ENCODE assay signal across 9 cellular contexts in genomic region chr12:118981285-118982201, GRCh38. TPM values are rescaled to one million over a fixed set of nuclear protein-coding genes. Genes with fewer than 3 reads are reported as not detected.
DNase-seq lines count a peak whose midpoint lies in the region; ATAC-seq and TF ChIP-seq lines count a peak whose summit lies in the region.
"Had no signal": no experiment of that assay in that cellular context is flagged by ENCODE, and none has a peak within 500 bp of the region (broad histone marks: within the 10 kb centered on the region; RNA-seq: fewer than 3 reads in every experiment).

SRRM4 (plus strand) TSS chr12:118981541; CDS start chr12:118981883, 342 bp downstream.

- H3K9me3 Mint-ChIP-seq in glutamatergic neuron (ENCODE audit: unreplicated experiment), result peaks cover 15% of the 10 kb centered on the region
- no peaks in the 10 kb centered on the region for H3K9me3 Mint-ChIP-seq in progenitor cell of endocrine pancreas (ENCODE audit: low read depth)
- no peaks in the 10 kb centered on the region for H3K9me3 Mint-ChIP-seq in natural killer cell

- H3K9me3 ChIP-seq in HUES64 (ENCODE audit: insufficient read depth, low read depth, low read length) (no peaks in the 10 kb centered on the region), vagina (no peaks in the 10 kb centered on the region)
- H3K9me3 ChIP-seq: gastroesophageal sphincter had no signal

- H3K36me3 Mint-ChIP-seq in glutamatergic neuron (ENCODE audit: unreplicated experiment) (no peaks in the 10 kb centered on the region), progenitor cell of endocrine pancreas (ENCODE audit: insufficient read depth) (no peaks in the 10 kb centered on the region), natural killer cell (no peaks in the 10 kb centered on the region)

- H3K9ac ChIP-seq in HUES64 (ENCODE audit: low read depth, low read length), result peak within 1 kb of the TSS; percentile 64; the same call in 1 of the 2 replicates

- H3K4me3 Mint-ChIP-seq in glutamatergic neuron (ENCODE audit: unreplicated experiment) (peak within 1 kb of the TSS; percentile 91), progenitor cell of endocrine pancreas (ENCODE audit: low read depth) (peak within 1 kb of the TSS; percentile 67), natural killer cell (no peak within 1 kb of the TSS)

- ATAC-seq in HG02588 (IDR thresholded peaks at IDR 0.05; ENCODE audit: unreplicated experiment) (no peak), natural killer cell (no peak)
- ATAC-seq: gastroesophageal sphincter had no signal

- H3K4me3 ChIP-seq in HUES64 (ENCODE audit: low read length), result peak within 1 kb of the TSS; percentile 92
- no peak within 1 kb of the TSS for H3K4me3 ChIP-seq in vagina

- H3K27me3 ChIP-seq in HUES64 (ENCODE audit: insufficient read depth, low read length), result peaks cover 29% of the 10 kb centered on the region
- no peaks in the 10 kb centered on the region for H3K27me3 ChIP-seq in vagina

- H3K36me3 ChIP-seq in HUES64 (ENCODE audit: insufficient read depth, low read length) (no peaks in the 10 kb centered on the region), vagina (no peaks in the 10 kb centered on the region)
- H3K36me3 ChIP-seq: gastroesophageal sphincter had no signal

- H3K27ac ChIP-seq in HUES64 (ENCODE audit: low read depth, low read length) (peak within 1 kb of the TSS; percentile 63; the same call in 1 of the 2 replicates), vagina (no peak within 1 kb of the TSS)
- H3K27ac ChIP-seq: gastroesophageal sphincter had no signal

- H3K27ac Mint-ChIP-seq in glutamatergic neuron (ENCODE audit: unreplicated experiment), result peak within 1 kb of the TSS; percentile 98
- H3K27ac Mint-ChIP-seq in progenitor cell of endocrine pancreas, result no peak within 1 kb of the TSS
- H3K27ac Mint-ChIP-seq in natural killer cell, result no peak within 1 kb of the TSS

- WGBS in HUES64, result under 1% methylated on average over 62 of the region's 64 CpGs

- TF ChIP-seq CTCF in glutamatergic neuron (IDR thresholded peaks at IDR 0.05; ENCODE audit: partially characterized antibody, unreplicated experiment), result no peak
- TF ChIP-seq CTCF in progenitor cell of endocrine pancreas (IDR thresholded peaks at IDR 0.05; ENCODE audit: unreplicated experiment), result no peak
- TF ChIP-seq CTCF in vagina (IDR thresholded peaks at IDR 0.05), result no peak
- TF ChIP-seq CTCF in natural killer cell (IDR thresholded peaks at IDR 0.05), result no peak

- intact Hi-C loops in vagina (cut with DNase I) (no loop called here), natural killer cell (cut with micrococcal nuclease) (no loop called here)

- TF ChIP-seq POLR2A in vagina (IDR thresholded peaks at IDR 0.05), result no peak

- H3K4me1 ChIP-seq in HUES64 (ENCODE audit: insufficient read depth, low read length) (peaks cover 12% of the 10 kb centered on the region; the same call in 1 of the 2 replicates), vagina (no peaks in the 10 kb centered on the region)

- H3K4me1 Mint-ChIP-seq in glutamatergic neuron (ENCODE audit: low read depth, unreplicated experiment) (peaks cover 17% of the 10 kb centered on the region), progenitor cell of endocrine pancreas (ENCODE audit: low read depth) (peaks cover 4% of the 10 kb centered on the region), natural killer cell (no peaks in the 10 kb centered on the region)

- DNase-seq in NCI-H524 treated with DMSO at 0.1 percent for 48 hours (lab: John Stamatoyannopoulos, UW), result peak; percentile 68
- DNase-seq in glutamatergic neuron, result peak; percentile 97
- DNase-seq in progenitor cell of endocrine pancreas (ENCODE audit: low spot score, unreplicated experiment), result peak; percentile 81
- no peak for DNase-seq in vagina (ENCODE audit: extremely low spot score in 2 of 2)
- no peak for DNase-seq in natural killer cell
- DNase-seq: MM.1S had no signal

- peaks cover 16% of the 10 kb centered on the region for H3K27me3 Mint-ChIP-seq in glutamatergic neuron (ENCODE audit: unreplicated experiment)
- H3K27me3 Mint-ChIP-seq in progenitor cell of endocrine pancreas, result peaks cover 87% of the 10 kb centered on the region
- H3K27me3 Mint-ChIP-seq in natural killer cell (ENCODE audit: low read depth in 2 of 2), result peaks cover 21 to 30% of the 10 kb centered on the region in 2 donors

RNA-seq across cellular contexts. Expression of gene SRRM4, which starts in this region (rescaled TPM):
- 0.80 TPM for polyA plus RNA-seq in HUES64 (2013, experiment 1 of 2)
- polyA plus RNA-seq in HUES64 (2013, experiment 2 of 2), result 2.1 TPM
- 183 TPM for total RNA-seq in glutamatergic neuron (ENCODE audit: unreplicated experiment)
- 2.1 and 2.4 TPM in 2 replicates for total RNA-seq in progenitor cell of endocrine pancreas
- under 0.01 TPM for total RNA-seq in vagina
- total RNA-seq in natural killer cell, result not detected

Comparison
In these comparisons a context has a peak if more than half of its experiments do, and no peak if none do; other contexts are left out.
1. RNA of gene SRRM4 (total RNA-seq): 183 TPM in glutamatergic neuron (single experiment); 2.1 to 2.4 TPM in progenitor cell of endocrine pancreas, under 0.01 TPM in vagina (single experiment) and not detected in natural killer cell; every median in the first group is over 10 times any median in the second.
2. DNase-seq: peak in NCI-H524 treated with DMSO at 0.1 percent for 48 hours (single experiment), glutamatergic neuron (single experiment) and progenitor cell of endocrine pancreas (single experiment); none in vagina (0 of 2) and natural killer cell (single experiment).